ENCODE assay signal across 37 cellular contexts in genomic region chr12:65816086-65816485, GRCh38. TPM values are rescaled to one million over a fixed set of nuclear protein-coding genes. Genes with fewer than 3 reads are reported as not detected.
"Had no signal": no experiment of that assay in that cellular context is flagged by ENCODE, and none has a peak within 500 bp of the region (broad histone marks: within the 10 kb centered on the region; RNA-seq: fewer than 3 reads in every experiment).

No MANE protein-coding gene starts in this region.

- H3K27ac Mint-ChIP-seq: activated B cell treated with CpG ODN at 0.5 μM for 24 hours; activated CD4-positive, alpha-beta memory T cell treated with anti-CD3 and anti-CD28 coated beads for 36 hours; activated CD4-positive, alpha-beta T cell treated with anti-CD3 and anti-CD28 coated beads, Interleukin-2, amount 10 ng/mL, durations not matched to agents 24 days and 14 days; activated CD8-positive, alpha-beta T cell treated with anti-CD3 and anti-CD28 coated beads for 36 hours; activated naive CD4-positive, alpha-beta T cell treated with anti-CD3 and anti-CD28 coated beads for 36 hours; activated naive CD4-positive, alpha-beta T cell treated with anti-CD3 and anti-CD28 coated beads, Interleukin-2, amount 50 U/mL, for 72 hours; activated naive CD8-positive, alpha-beta T cell treated with anti-CD3 and anti-CD28 coated beads for 36 hours; activated T-cell treated with anti-CD3 and anti-CD28 coated beads, Interleukin-2, amount 50 U/mL, for 72 hours; activated T-helper 1 cell treated with anti-CD3 and anti-CD28 coated beads, Interleukin-12 subunit alpha, Interleukin-12 subunit beta, Interleukin-2, Interleukin-4 antibody, amounts not matched to agents 30 ng/mL and 10 ng/mL and 1 ng/mL, durations not matched to agents 14 hours and 24 hours and 36 hours; activated T-helper 17 cell treated with anti-CD3 and anti-CD28 coated beads, Interleukin-2, amount 50 U/mL, for 72 hours; T-helper 1 cell treated with Interleukin-12 subunit alpha and Interleukin-12 subunit beta and Interleukin-4 antibody, amounts not matched to agents 30 μg/mL and 1 μg/mL, for 36 hours; T-helper 2 cell treated with Interferon-gamma antibody and Interleukin-4, amounts not matched to agents 5 μg/mL and 100 μg/mL, for 36 hours had no signal

- DNase-seq: activated B cell treated with CpG ODN at 0.5 μM for 24 hours; activated CD4-positive, alpha-beta memory T cell treated with anti-CD3 and anti-CD28 coated beads for 36 hours; activated CD4-positive, alpha-beta T cell treated with anti-CD3 and anti-CD28 coated beads for 4 hours; activated CD4-positive, alpha-beta T cell treated with anti-CD3 and anti-CD28 coated beads, Interleukin-2, amount 10 ng/mL, durations not matched to agents 24 days and 14 days; activated CD4-positive, alpha-beta T cell treated with anti-CD3 and anti-CD28 coated beads, Interleukin-2, amount 50 U/mL, for 1 hour; activated CD4-positive, alpha-beta T cell treated with anti-CD3 and anti-CD28 coated beads, Interleukin-2, amount 50 U/mL, for 4 hours; activated CD4-positive, CD25-positive, alpha-beta regulatory T cell treated with anti-CD3 and anti-CD28 coated beads, Interleukin-2, amount 50 U/mL, for 72 hours; activated CD8-positive, alpha-beta memory T cell treated with anti-CD3 and anti-CD28 coated beads, Interleukin-2, amount 50 U/mL, for 4 hours; activated CD8-positive, alpha-beta T cell treated with anti-CD3 and anti-CD28 coated beads for 36 hours; activated effector memory CD4-positive, alpha-beta T cell treated with anti-CD3 and anti-CD28 coated beads, Interleukin-2, amount 50 U/mL, for 16 hours; activated gamma-delta T cell treated with Interleukin-2 at 50 U/mL for 16 hours; activated naive CD4-positive, alpha-beta T cell; activated naive CD4-positive, alpha-beta T cell treated with anti-CD3 and anti-CD28 coated beads for 36 hours; activated naive CD4-positive, alpha-beta T cell treated with anti-CD3 and anti-CD28 coated beads, Interleukin-2, amount 50 U/mL, for 16 hours; activated naive CD8-positive, alpha-beta T cell treated with anti-CD3 and anti-CD28 coated beads for 36 hours; activated T-cell treated with anti-CD3 and anti-CD28 coated beads for 4 hours; activated T-cell treated with anti-CD3 and anti-CD28 coated beads, Interleukin-2, amount 50 U/mL, for 1 hour; activated T-cell treated with anti-CD3 and anti-CD28 coated beads, Interleukin-2, amount 50 U/mL, for 4 hours; activated T-cell treated with anti-CD3 and anti-CD28 coated beads, Interleukin-2, amount 50 U/mL, for 72 hours; adrenal gland; amniotic stem cell; aorta; body of pancreas; brain microvascular endothelial cell; central memory CD4-positive, alpha-beta T cell; T-helper 1 cell; T-helper 2 cell; T-helper 9 cell had no signal

- H3K4me1 ChIP-seq: adrenal gland, body of pancreas, breast epithelium had no signal

- H3K9me3 ChIP-seq: adrenal gland, body of pancreas, breast epithelium had no signal

- H3K4me3 ChIP-seq: adrenal gland, body of pancreas, breast epithelium had no signal

- H3K9me3 Mint-ChIP-seq: activated CD4-positive, alpha-beta memory T cell treated with anti-CD3 and anti-CD28 coated beads for 36 hours; activated CD8-positive, alpha-beta T cell treated with anti-CD3 and anti-CD28 coated beads for 36 hours; activated naive CD4-positive, alpha-beta T cell treated with anti-CD3 and anti-CD28 coated beads for 36 hours; activated T-cell treated with anti-CD3 and anti-CD28 coated beads, Interleukin-2, amount 50 U/mL, for 4 hours; activated T-helper 1 cell treated with anti-CD3 and anti-CD28 coated beads, Interleukin-12 subunit alpha, Interleukin-12 subunit beta, Interleukin-2, Interleukin-4 antibody, amounts not matched to agents 30 ng/mL and 10 ng/mL and 1 ng/mL, durations not matched to agents 14 hours and 24 hours and 36 hours; activated T-helper 17 cell treated with anti-CD3 and anti-CD28 coated beads, Interleukin-2, amount 50 U/mL, for 72 hours; T-helper 2 cell treated with Interferon-gamma antibody and Interleukin-4, amounts not matched to agents 5 μg/mL and 100 μg/mL, for 36 hours had no signal

- H3K36me3 Mint-ChIP-seq: activated CD4-positive, alpha-beta memory T cell treated with anti-CD3 and anti-CD28 coated beads for 36 hours; activated naive CD4-positive, alpha-beta T cell treated with anti-CD3 and anti-CD28 coated beads, Interleukin-2, amount 50 U/mL, for 72 hours; activated naive CD8-positive, alpha-beta T cell treated with anti-CD3 and anti-CD28 coated beads for 36 hours had no signal

- H3K4me1 Mint-ChIP-seq: activated B cell treated with CpG ODN at 0.5 μM for 24 hours; activated T-helper 17 cell treated with anti-CD3 and anti-CD28 coated beads, Interleukin-2, amount 50 U/mL, for 72 hours had no signal

- H3K27ac ChIP-seq: adrenal gland, body of pancreas, brain microvascular endothelial cell, breast epithelium, VCaP had no signal

- H3K27me3 ChIP-seq: body of pancreas, brain microvascular endothelial cell had no signal

- ATAC-seq: activated CD8-positive, alpha-beta T cell treated with anti-CD3 and anti-CD28 coated beads for 36 hours; activated naive CD4-positive, alpha-beta T cell treated with anti-CD3 and anti-CD28 coated beads, Interleukin-2, amount 50 U/mL, for 72 hours; activated T-cell treated with anti-CD3 and anti-CD28 coated beads, Interleukin-2, amount 50 U/mL, for 4 hours; activated T-cell treated with anti-CD3 and anti-CD28 coated beads, Interleukin-2, amount 50 U/mL, for 72 hours; activated T-helper 17 cell treated with anti-CD3 and anti-CD28 coated beads, Interleukin-2, amount 50 U/mL, for 72 hours; body of pancreas had no signal

- H3K36me3 ChIP-seq: adrenal gland, brain microvascular endothelial cell, breast epithelium had no signal

- H3K4me3 Mint-ChIP-seq: activated B cell treated with CpG ODN at 0.5 μM for 24 hours; activated CD4-positive, alpha-beta memory T cell treated with anti-CD3 and anti-CD28 coated beads for 36 hours; activated CD4-positive, alpha-beta T cell treated with anti-CD3 and anti-CD28 coated beads, Interleukin-2, amount 10 ng/mL, durations not matched to agents 24 days and 14 days; activated CD8-positive, alpha-beta T cell treated with anti-CD3 and anti-CD28 coated beads for 36 hours; activated naive CD4-positive, alpha-beta T cell treated with anti-CD3 and anti-CD28 coated beads for 36 hours; activated naive CD8-positive, alpha-beta T cell treated with anti-CD3 and anti-CD28 coated beads for 36 hours; activated T-cell treated with anti-CD3 and anti-CD28 coated beads, Interleukin-2, amount 50 U/mL, for 4 hours; activated T-cell treated with anti-CD3 and anti-CD28 coated beads, Interleukin-2, amount 50 U/mL, for 72 hours; activated T-helper 1 cell treated with anti-CD3 and anti-CD28 coated beads, Interleukin-12 subunit alpha, Interleukin-12 subunit beta, Interleukin-2, Interleukin-4 antibody, amounts not matched to agents 30 ng/mL and 10 ng/mL and 1 ng/mL, durations not matched to agents 14 hours and 24 hours and 36 hours; activated T-helper 17 cell treated with anti-CD3 and anti-CD28 coated beads, Interleukin-2, amount 50 U/mL, for 72 hours; T-helper 1 cell treated with Interleukin-12 subunit alpha and Interleukin-12 subunit beta and Interleukin-4 antibody, amounts not matched to agents 30 μg/mL and 1 μg/mL, for 36 hours; T-helper 2 cell treated with Interferon-gamma antibody and Interleukin-4, amounts not matched to agents 5 μg/mL and 100 μg/mL, for 36 hours had no signal

- FAIRE-seq: TTC549 had no signal

RNA-seq across cellular contexts. Expression of gene HMGA2, which starts 8.2 kb away (rescaled TPM):
- total RNA-seq: activated B cell treated with CpG ODN at 0.5 μM for 24 hours; activated CD4-positive, alpha-beta memory T cell treated with anti-CD3 and anti-CD28 coated beads for 36 hours; activated CD8-positive, alpha-beta memory T cell treated with anti-CD3 and anti-CD28 coated beads for 36 hours; activated CD8-positive, alpha-beta T cell treated with anti-CD3 and anti-CD28 coated beads for 36 hours; activated naive CD4-positive, alpha-beta T cell treated with anti-CD3 and anti-CD28 coated beads for 36 hours; activated naive CD8-positive, alpha-beta T cell treated with anti-CD3 and anti-CD28 coated beads for 36 hours; activated T-cell treated with anti-CD3 and anti-CD28 coated beads, Interleukin-2, amount 50 U/mL, for 72 hours; activated T-helper 17 cell treated with anti-CD3 and anti-CD28 coated beads, Interleukin-2, amount 50 U/mL, for 72 hours had no signal
